Comparison of ENCODE assay signal across 9 cellular contexts in genomic region chr1:91884459-91885290, GRCh38. TPM values are rescaled to one million over a fixed set of nuclear protein-coding genes. Genes with fewer than 3 reads are reported as not detected.
DNase-seq lines count a peak whose midpoint lies in the region; ATAC-seq, FAIRE-seq and TF ChIP-seq lines count a peak whose summit lies in the region.
"Had no signal": no experiment of that assay in that cellular context is flagged by ENCODE, and none has a peak within 500 bp of the region (broad histone marks: within the 10 kb centered on the region; RNA-seq: fewer than 3 reads in every experiment).

No MANE protein-coding gene starts in this region.

- no peak for DNase-seq in GM12892 (ENCODE audit: insufficient read length)

- peak overlapping the region; percentile 87 for H3K4me3 ChIP-seq in OCI-LY3 (ENCODE audit: low read length)
- H3K4me3 ChIP-seq in iPS-11a (ENCODE audit: low read depth, low read length) = peak overlapping the region; percentile 67
- H3K4me3 ChIP-seq in skeletal muscle satellite cell (ENCODE audit: low read length) = peak overlapping the region; percentile 89

- FAIRE-seq in GM12892 (lab: Jason Lieb, UNC) = peak; percentile 72
- FAIRE-seq: TTC549 had no signal

- H3K9ac ChIP-seq in OCI-LY3 (ENCODE audit: low read length) (peak overlapping the region; percentile 61), skeletal muscle satellite cell (ENCODE audit: low read depth, low read length) (peak overlapping the region; percentile 88)

- no peak for TF ChIP-seq CTCF in OCI-LY3 (IDR thresholded peaks at IDR 0.05; ENCODE audit: low read depth, low read length)

- no peaks in the 10 kb centered on the region for H3K9me3 ChIP-seq in OCI-LY3 (ENCODE audit: insufficient read depth, low read length)
- no peaks in the 10 kb centered on the region for H3K9me3 ChIP-seq in skeletal muscle satellite cell (replicated peaks; ENCODE audit: low read length)

- peak overlapping the region; percentile 56; the same call in 1 of the 2 replicates for H2AFZ ChIP-seq in OCI-LY3 (ENCODE audit: low read depth, low read length)

- no peaks in the 10 kb centered on the region for H4K20me1 ChIP-seq in OCI-LY3 (ENCODE audit: insufficient read depth, low read length)

- H3K4me1 ChIP-seq in OCI-LY3 (ENCODE audit: low read length) = peaks cover 11% of the 10 kb centered on the region
- peaks cover 18% of the 10 kb centered on the region for H3K4me1 ChIP-seq in skeletal muscle satellite cell (ENCODE audit: control insufficient read depth, insufficient read depth, low read length)

- WGBS in adipose tissue, 3 donors = 8 to 11% (median 8%) methylated on average over 25 of the region's 25 CpGs

- no peak for ATAC-seq in HG03139 (IDR thresholded peaks at IDR 0.05; ENCODE audit: unreplicated experiment)
- ATAC-seq in GM19328 (IDR thresholded peaks at IDR 0.05; ENCODE audit: unreplicated experiment) = no peak
- ATAC-seq in HG03196 (IDR thresholded peaks at IDR 0.05; ENCODE audit: unreplicated experiment) = no peak

- H3K79me2 ChIP-seq in OCI-LY3 (ENCODE audit: low read length) = no peaks in the 10 kb centered on the region

- H3K36me3 ChIP-seq in OCI-LY3 (replicated peaks; ENCODE audit: low read depth, low read length) (no peaks in the 10 kb centered on the region), skeletal muscle satellite cell (ENCODE audit: insufficient read depth, low read length) (no peaks in the 10 kb centered on the region)

- TF ChIP-seq POLR2A in GM12892 (IDR thresholded peaks at IDR 0.05; ENCODE audit: low read depth, low read length) = no peak

- H3K4me2 ChIP-seq in OCI-LY3 (ENCODE audit: low read length) = peak overlapping the region; percentile 99
- peak overlapping the region; percentile 99 for H3K4me2 ChIP-seq in skeletal muscle satellite cell (ENCODE audit: low read length)

- H3K27ac ChIP-seq in OCI-LY3 (ENCODE audit: low read length) = no peak overlapping the region
- H3K27ac ChIP-seq in adipose tissue (ENCODE audit: low read depth, low read length) = peak overlapping the region; percentile 15

- peaks cover 16% of the 10 kb centered on the region for H3K27me3 ChIP-seq in OCI-LY3 (ENCODE audit: low read depth, low read length)
- no peaks in the 10 kb centered on the region for H3K27me3 ChIP-seq in skeletal muscle satellite cell (ENCODE audit: control insufficient read depth, insufficient read depth, low read length)

RNA-seq across cellular contexts. Expression of gene TGFBR3, which starts 1.3 kb away (rescaled TPM):
- 4.8 TPM for polyA plus RNA-seq in GM12892 (2012; ENCODE audit: missing spikeins)
- 10 to 100 TPM; 15.2 to 71.2 (median 43.4) TPM for polyA plus RNA-seq in adipose tissue
- total RNA-seq in skeletal muscle satellite cell (2012; rRNA removed) = 40.1 and 71.9 TPM in 2 replicates
